ENCODE assay signal across 8 cellular contexts in the genomic region with DNA sequence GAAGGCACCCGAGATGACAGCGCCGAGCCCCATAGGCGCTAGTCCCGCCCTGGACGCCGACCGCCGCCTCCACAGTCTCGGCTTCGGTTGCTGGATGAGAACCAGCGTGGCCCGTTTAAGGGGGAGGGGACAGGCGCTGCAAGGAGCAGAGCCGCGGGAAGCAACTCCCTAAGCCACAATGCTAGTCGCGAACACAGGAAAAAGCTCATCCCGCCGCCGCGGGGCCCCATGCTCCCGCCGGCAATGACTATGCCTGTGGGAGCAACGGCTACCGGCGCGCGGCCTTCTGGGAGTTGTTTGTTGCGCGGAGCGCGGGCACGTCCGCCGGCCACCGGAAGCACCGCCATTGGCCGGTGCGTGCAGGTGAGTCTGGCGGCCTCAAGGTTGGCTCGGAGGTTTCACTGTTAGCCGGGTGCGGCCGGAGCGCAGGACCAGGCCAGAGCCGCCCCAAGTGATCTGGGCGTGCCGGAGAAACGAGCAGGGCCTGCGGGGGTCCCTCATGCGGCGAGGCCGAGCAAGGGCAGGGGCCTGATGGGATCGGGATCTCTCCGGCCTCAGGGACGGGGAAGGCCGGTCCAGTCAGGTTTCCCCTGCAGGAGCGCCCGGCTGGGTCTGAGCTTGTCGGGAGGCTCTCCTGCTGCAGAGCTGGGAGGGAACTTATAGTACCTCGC. TPM values are rescaled to one million over a fixed set of nuclear protein-coding genes. Genes with fewer than 3 reads are reported as not detected.
DNase-seq lines count a peak whose midpoint lies in the region; ATAC-seq, FAIRE-seq and TF ChIP-seq lines count a peak whose summit lies in the region.

A gene (plus strand): TSS at position 331 of the 671 bp plus-strand sequence. CDS start 15,110 bp downstream, outside the sequence.

- H3K27ac ChIP-seq in RWPE1 = peak within 1 kb of the TSS; percentile 93
- H3K27ac ChIP-seq in gastroesophageal sphincter = peak within 1 kb of the TSS; percentile 9 to 86 (median 80)

- H3K4me3 ChIP-seq in gastroesophageal sphincter = peak within 1 kb of the TSS; percentile 53 to 77

- ATAC-seq in GM21423 (IDR thresholded peaks at IDR 0.05; ENCODE audit: unreplicated experiment) = peak; percentile 96
- ATAC-seq in gastroesophageal sphincter = peak; percentile 72

- CTCF ChIA-PET in RWPE1 (lab: Yijun Ruan, JAX) = interaction anchor here (0.6 to 0.9 kb wide), 5 partner anchors 18 to 137 kb away, joined by 3 to 10 read pairs (median 3); no protein-coding TSS in a partner anchor

- DNase-seq in D721Med (ENCODE audit: insufficient read length, low spot score) (peak; percentile 43), RWPE1 (ENCODE audit: low spot score) (peak; percentile 76), non-pigmented ciliary epithelial cell (ENCODE audit: low read depth) (peak; percentile 19)
- DNase-seq in activated naive CD4-positive, alpha-beta T cell treated with Interleukin-2 at 50 U/mL for 16 hours = peak; percentile 60

- FAIRE-seq in D721Med (lab: Jason Lieb, UNC) = no peak

- TF ChIP-seq CTCF in D721Med (IDR thresholded peaks at IDR 0.05; ENCODE audit: insufficient read depth, missing control alignments) (no peak), RWPE1 (conservative IDR thresholded peaks at IDR 0.05; ENCODE audit: low read depth) (no peak; the same call in 1 of the 2 replicates), gastroesophageal sphincter (IDR thresholded peaks at IDR 0.05) (peak in 2 of 4 experiments; percentile 5 to 13), subcutaneous adipose tissue (IDR thresholded peaks at IDR 0.05; ENCODE audit: low read depth) (no peak)

- TF ChIP-seq RAD21 in Ishikawa (IDR thresholded peaks at IDR 0.05; ENCODE audit: low read depth) = no peak

- H3K9me3 ChIP-seq in gastroesophageal sphincter = peaks cover 0 to 94% (median 2%) of the 10 kb centered on the region in 3 donors

- POLR2A ChIA-PET in RWPE1 (lab: Yijun Ruan, JAX; ENCODE audit: low non-redundant PET) = interaction anchor here (0.5 to 1.7 kb wide), 2 partner anchors 45 to 47 kb away, joined by 6 to 11 read pairs; no protein-coding TSS in a partner anchor

- H3K4me1 ChIP-seq in gastroesophageal sphincter = peaks cover 0 to 19% (median 9%) of the 10 kb centered on the region in 3 donors

- peaks cover 0 to 42% of the 10 kb centered on the region in 2 donors for H3K36me3 ChIP-seq in gastroesophageal sphincter

- peak; percentile 37; the same call in 1 of the 2 replicates for TF ChIP-seq EP300 in Ishikawa (IDR thresholded peaks at IDR 0.05; ENCODE audit: borderline replicate concordance)
- TF ChIP-seq EP300 in gastroesophageal sphincter (IDR thresholded peaks at IDR 0.05) = no peak

- peak in 1 of 2 donors; percentile 39 for TF ChIP-seq POLR2A in gastroesophageal sphincter (IDR thresholded peaks at IDR 0.05)

- no peaks in the 10 kb centered on the region for H3K27me3 ChIP-seq in gastroesophageal sphincter

- no CpG with 5 or more reads among the region's 62 CpGs for whole genome bisulfite sequencing in gastroesophageal sphincter (ENCODE audit: low coverage in 1 of 2), 2 donors

TF ChIP-seq in Ishikawa, 13 proteins besides CTCF, POLR2A, EP300 and RAD21:
- TF ChIP-seq TEAD4 (IDR thresholded peaks at IDR 0.05) (0 out of 2 replicates have a peak, but pooled peaks have one; percentile 10), TCF12 (IDR thresholded peaks at IDR 0.05; ENCODE audit: low read depth) (peak; percentile 64), TAF1 (IDR thresholded peaks at IDR 0.05; ENCODE audit: low read depth) (peak; percentile 80), EGR1 (IDR thresholded peaks at IDR 0.05) (0 out of 2 replicates have a peak, but pooled peaks have one; percentile 29), NFIC (IDR thresholded peaks at IDR 0.05) (no peak), YY1 (IDR thresholded peaks at IDR 0.05; ENCODE audit: low read depth) (peak; percentile 94), ZBTB7A (IDR thresholded peaks at IDR 0.05; ENCODE audit: low read depth) (no peak)
- TF ChIP-seq, protein P1, sequence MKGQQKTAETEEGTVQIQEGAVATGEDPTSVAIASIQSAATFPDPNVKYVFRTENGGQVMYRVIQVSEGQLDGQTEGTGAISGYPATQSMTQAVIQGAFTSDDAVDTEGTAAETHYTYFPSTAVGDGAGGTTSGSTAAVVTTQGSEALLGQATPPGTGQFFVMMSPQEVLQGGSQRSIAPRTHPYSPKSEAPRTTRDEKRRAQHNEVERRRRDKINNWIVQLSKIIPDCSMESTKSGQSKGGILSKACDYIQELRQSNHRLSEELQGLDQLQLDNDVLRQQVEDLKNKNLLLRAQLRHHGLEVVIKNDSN (IDR thresholded peaks at IDR 0.05) = no peak
- TF ChIP-seq, protein P2, sequence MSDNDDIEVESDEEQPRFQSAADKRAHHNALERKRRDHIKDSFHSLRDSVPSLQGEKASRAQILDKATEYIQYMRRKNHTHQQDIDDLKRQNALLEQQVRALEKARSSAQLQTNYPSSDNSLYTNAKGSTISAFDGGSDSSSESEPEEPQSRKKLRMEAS (IDR thresholded peaks at IDR 0.05) = peak; percentile 89
TF ChIP-seq in Ishikawa: peak in this region for 6.

RNA-seq across cellular contexts. Expression of the gene that starts here (rescaled TPM):
- total RNA-seq in gastroesophageal sphincter (10 to 100 TPM; 25.4 to 54.6 (median 34.6) TPM), subcutaneous adipose tissue (10 to 100 TPM in 3 of 4 donors, 1 to 10 TPM in 1; 8.7 to 19.6 (median 13.9) TPM)

Comparison
In these comparisons a context has a peak if more than half of its experiments do, and no peak if none do; other contexts are left out.
1. Peak in every context shown above with its lines: DNase-seq, ATAC-seq, H3K4me3 ChIP-seq and H3K27ac ChIP-seq.
2. DNase-seq: peak in every context shown above with its lines; median percentile 76 in RWPE1; 60 in activated naive CD4-positive, alpha-beta T cell treated with Interleukin-2 at 50 U/mL for 16 hours; 43 in D721Med; 19 in non-pigmented ciliary epithelial cell.